Comparison of ENCODE assay signal across 7 cellular contexts in genomic region chr22:40728731-40729189, GRCh38. TPM values are rescaled to one million over a fixed set of nuclear protein-coding genes. Genes with fewer than 3 reads are reported as not detected.
DNase-seq lines count a peak whose midpoint lies in the region; ATAC-seq and TF ChIP-seq lines count a peak whose summit lies in the region.

No MANE protein-coding gene starts in this region.

- peak overlapping the region; percentile 10 for H3K27ac Mint-ChIP-seq in glutamatergic neuron (ENCODE audit: unreplicated experiment)
- peak overlapping the region; percentile 93 for H3K27ac Mint-ChIP-seq in stimulated activated naive B cell treated with anti-CD40 and anti-IgM and Interleukin-4, amounts not matched to agents 10 μg/mL and 1 μg/mL and 100 μg/mL, for 72 hours

- H3K4me1 Mint-ChIP-seq in glutamatergic neuron (ENCODE audit: low read depth, unreplicated experiment): peaks cover 25% of the 10 kb centered on the region
- H3K4me1 Mint-ChIP-seq in stimulated activated naive B cell treated with anti-CD40 and anti-IgM and Interleukin-4, amounts not matched to agents 10 μg/mL and 1 μg/mL and 100 μg/mL, for 72 hours: peaks cover 17 to 30% of the 10 kb centered on the region in 2 donors

- peak; percentile 26 to 45 for ATAC-seq in stimulated activated naive B cell treated with anti-CD40 and anti-IgM and Interleukin-4, amounts not matched to agents 10 μg/mL and 1 μg/mL and 100 μg/mL, for 72 hours (replicated peaks)
- ATAC-seq in HG02642 (IDR thresholded peaks at IDR 0.05; ENCODE audit: poor library complexity, unreplicated experiment) (no peak), HG02852 (IDR thresholded peaks at IDR 0.05; ENCODE audit: unreplicated experiment) (no peak)

- TF ChIP-seq CTCF in glutamatergic neuron (IDR thresholded peaks at IDR 0.05; ENCODE audit: partially characterized antibody, unreplicated experiment): no peak

- DNase-seq in NCI-H524 treated with DMSO at 0.1 percent for 48 hours (lab: John Stamatoyannopoulos, UW) (peak; percentile 60), glutamatergic neuron (no peak), GM19238 (ENCODE audit: insufficient read length, low spot score) (no peak)
- DNase-seq in activated CD8-positive, alpha-beta memory T cell treated with anti-CD3 and anti-CD28 coated beads, Interleukin-2, amount 50 U/mL, for 48 hours: peak; percentile 75
- DNase-seq in stimulated activated naive B cell treated with anti-CD40 and anti-IgM and Interleukin-4, amounts not matched to agents 10 μg/mL and 1 μg/mL and 100 μg/mL, for 72 hours: peak; percentile 8

- no peaks in the 10 kb centered on the region for H3K36me3 Mint-ChIP-seq in glutamatergic neuron (ENCODE audit: unreplicated experiment)
- H3K36me3 Mint-ChIP-seq in stimulated activated naive B cell treated with anti-CD40 and anti-IgM and Interleukin-4, amounts not matched to agents 10 μg/mL and 1 μg/mL and 100 μg/mL, for 72 hours: peaks cover 0 to 2% of the 10 kb centered on the region in 2 donors

- peaks cover 9% of the 10 kb centered on the region for H3K9me3 Mint-ChIP-seq in glutamatergic neuron (ENCODE audit: unreplicated experiment)
- H3K9me3 Mint-ChIP-seq in stimulated activated naive B cell treated with anti-CD40 and anti-IgM and Interleukin-4, amounts not matched to agents 10 μg/mL and 1 μg/mL and 100 μg/mL, for 72 hours: no peaks in the 10 kb centered on the region

- peaks cover 9% of the 10 kb centered on the region for H3K27me3 Mint-ChIP-seq in glutamatergic neuron (ENCODE audit: unreplicated experiment)
- H3K27me3 Mint-ChIP-seq in stimulated activated naive B cell treated with anti-CD40 and anti-IgM and Interleukin-4, amounts not matched to agents 10 μg/mL and 1 μg/mL and 100 μg/mL, for 72 hours: no peaks in the 10 kb centered on the region

- H3K4me3 Mint-ChIP-seq in glutamatergic neuron (ENCODE audit: unreplicated experiment): peak overlapping the region; percentile 30
- peak overlapping the region; percentile 42 to 70 for H3K4me3 Mint-ChIP-seq in stimulated activated naive B cell treated with anti-CD40 and anti-IgM and Interleukin-4, amounts not matched to agents 10 μg/mL and 1 μg/mL and 100 μg/mL, for 72 hours

RNA-seq across cellular contexts. Expression of gene MCHR1, which starts 49.5 kb away (rescaled TPM):
- total RNA-seq in glutamatergic neuron (ENCODE audit: unreplicated experiment): 1.7 TPM

Comparison
In these comparisons a context has a peak if more than half of its experiments do, and no peak if none do; other contexts are left out.
1. DNase-seq: peak in NCI-H524 treated with DMSO at 0.1 percent for 48 hours (single experiment), activated CD8-positive, alpha-beta memory T cell treated with anti-CD3 and anti-CD28 coated beads, Interleukin-2, amount 50 U/mL, for 48 hours (single experiment) and stimulated activated naive B cell treated with anti-CD40 and anti-IgM and Interleukin-4, amounts not matched to agents 10 μg/mL and 1 μg/mL and 100 μg/mL, for 72 hours (single experiment); none in glutamatergic neuron (single experiment) and GM19238 (single experiment).
2. ATAC-seq: peak in stimulated activated naive B cell treated with anti-CD40 and anti-IgM and Interleukin-4, amounts not matched to agents 10 μg/mL and 1 μg/mL and 100 μg/mL, for 72 hours (2 of 2); none in HG02642 (single experiment) and HG02852 (single experiment).